In genomic region chr20:59827138-59828056, GRCh38 we compare ENCODE assay signal across 19 cellular contexts.
A peak's percentile ranks its signal among the peaks of the same experiment; 100 is the strongest.
DNase-seq lines count a peak whose midpoint lies in the region; ATAC-seq and TF ChIP-seq lines count a peak whose summit lies in the region.
"Had no signal": no experiment of that assay in that cellular context is flagged by ENCODE, and none has a peak within 500 bp of the region (broad histone marks: within the 10 kb centered on the region; RNA-seq: fewer than 3 reads in every experiment).

No MANE protein-coding gene starts in this region.

- H3K9me3 Mint-ChIP-seq in progenitor cell of endocrine pancreas (ENCODE audit: low read depth): no peaks in the 10 kb centered on the region
- no peaks in the 10 kb centered on the region for H3K9me3 Mint-ChIP-seq in activated T-helper 1 cell treated with anti-CD3 and anti-CD28 coated beads, Interleukin-12 subunit alpha, Interleukin-12 subunit beta, Interleukin-2, Interleukin-4 antibody, amounts not matched to agents 30 ng/mL and 10 ng/mL and 1 ng/mL, durations not matched to agents 14 hours and 24 hours and 36 hours
- no peaks in the 10 kb centered on the region for H3K9me3 Mint-ChIP-seq in natural killer cell treated with Interleukin-12 subunit alpha and Interleukin-12 subunit beta and Interleukin-15 and Interleukin-18, amount 100 ng/mL, for 72 hours
- H3K9me3 Mint-ChIP-seq: activated naive CD4-positive, alpha-beta T cell treated with anti-CD3 and anti-CD28 coated beads for 36 hours; CD8-positive, alpha-beta T cell; effector memory CD8-positive, alpha-beta T cell; T-cell had no signal

- H3K27me3 Mint-ChIP-seq in progenitor cell of endocrine pancreas: peaks cover 31% of the 10 kb centered on the region
- H3K27me3 Mint-ChIP-seq in activated T-helper 1 cell treated with anti-CD3 and anti-CD28 coated beads, Interleukin-12 subunit alpha, Interleukin-12 subunit beta, Interleukin-2, Interleukin-4 antibody, amounts not matched to agents 30 ng/mL and 10 ng/mL and 1 ng/mL, durations not matched to agents 14 hours and 24 hours and 36 hours (ENCODE audit: insufficient read depth): no peaks in the 10 kb centered on the region
- peaks cover 10 to 12% of the 10 kb centered on the region in 2 donors for H3K27me3 Mint-ChIP-seq in natural killer cell treated with Interleukin-12 subunit alpha and Interleukin-12 subunit beta and Interleukin-15 and Interleukin-18, amount 100 ng/mL, for 72 hours

- no peaks in the 10 kb centered on the region for H3K36me3 Mint-ChIP-seq in progenitor cell of endocrine pancreas (ENCODE audit: insufficient read depth)
- H3K36me3 Mint-ChIP-seq in activated T-helper 1 cell treated with anti-CD3 and anti-CD28 coated beads, Interleukin-12 subunit alpha, Interleukin-12 subunit beta, Interleukin-2, Interleukin-4 antibody, amounts not matched to agents 30 ng/mL and 10 ng/mL and 1 ng/mL, durations not matched to agents 14 hours and 24 hours and 36 hours (ENCODE audit: low read depth): no peaks in the 10 kb centered on the region
- H3K36me3 Mint-ChIP-seq in natural killer cell treated with Interleukin-12 subunit alpha and Interleukin-12 subunit beta and Interleukin-15 and Interleukin-18, amount 100 ng/mL, for 72 hours: no peaks in the 10 kb centered on the region
- H3K36me3 Mint-ChIP-seq: CD8-positive, alpha-beta T cell; stimulated activated naive B cell treated with anti-CD40 and anti-IgM and Interleukin-4, amounts not matched to agents 10 μg/mL and 1 μg/mL and 100 μg/mL, for 72 hours; T-cell had no signal

- POLR2A ChIA-PET in PC-9 (lab: Charles Lee; ENCODE audit: unreplicated experiment): no interaction called here

- H3K79me2 ChIP-seq in PC-9 (ENCODE audit: low read depth): no peaks in the 10 kb centered on the region
- H3K79me2 ChIP-seq in hepatocyte: no peaks in the 10 kb centered on the region
- no peaks in the 10 kb centered on the region for H3K79me2 ChIP-seq in osteoblast (ENCODE audit: insufficient read depth, low read length)

- peaks cover 66% of the 10 kb centered on the region for H3K4me1 ChIP-seq in PC-9 (replicated peaks; ENCODE audit: insufficient read depth)
- H3K4me1 ChIP-seq in hepatocyte (ENCODE audit: insufficient read depth): peaks cover 5% of the 10 kb centered on the region
- H3K4me1 ChIP-seq in osteoblast (ENCODE audit: insufficient read depth, low read length): no peaks in the 10 kb centered on the region
- H3K4me1 ChIP-seq: tibial artery had no signal

- H3K4me2 ChIP-seq in PC-9: 0 out of 2 replicates have a peak overlapping the region, but pooled peaks have one; percentile 35
- H3K4me2 ChIP-seq in hepatocyte: no peak overlapping the region
- H3K4me2 ChIP-seq in osteoblast (ENCODE audit: insufficient read depth, low read length): no peak overlapping the region

- H4K20me1 ChIP-seq in PC-9 (ENCODE audit: insufficient read depth) (no peaks in the 10 kb centered on the region), hepatocyte (ENCODE audit: insufficient read depth, poor library complexity, severe bottlenecking) (no peaks in the 10 kb centered on the region), osteoblast (ENCODE audit: insufficient read depth, low read length) (no peaks in the 10 kb centered on the region)

- no peak overlapping the region for H3K27ac Mint-ChIP-seq in progenitor cell of endocrine pancreas
- H3K27ac Mint-ChIP-seq in activated T-helper 1 cell treated with anti-CD3 and anti-CD28 coated beads, Interleukin-12 subunit alpha, Interleukin-12 subunit beta, Interleukin-2, Interleukin-4 antibody, amounts not matched to agents 30 ng/mL and 10 ng/mL and 1 ng/mL, durations not matched to agents 14 hours and 24 hours and 36 hours: no peak overlapping the region
- no peak overlapping the region for H3K27ac Mint-ChIP-seq in natural killer cell treated with Interleukin-12 subunit alpha and Interleukin-12 subunit beta and Interleukin-15 and Interleukin-18, amount 100 ng/mL, for 72 hours
- H3K27ac Mint-ChIP-seq: activated naive CD4-positive, alpha-beta T cell treated with anti-CD3 and anti-CD28 coated beads for 36 hours; CD8-positive, alpha-beta T cell; effector memory CD8-positive, alpha-beta T cell; stimulated activated naive B cell treated with anti-CD40 and anti-IgM and Interleukin-4, amounts not matched to agents 10 μg/mL and 1 μg/mL and 100 μg/mL, for 72 hours; T-cell had no signal

- no peak for ATAC-seq in natural killer cell treated with Interleukin-12 subunit alpha and Interleukin-12 subunit beta and Interleukin-15 and Interleukin-18, amount 100 ng/mL, for 72 hours
- ATAC-seq: CD8-positive, alpha-beta T cell; effector memory CD8-positive, alpha-beta T cell; T-cell had no signal

- H2AFZ ChIP-seq in PC-9: no peak overlapping the region
- no peak overlapping the region for H2AFZ ChIP-seq in hepatocyte
- no peak overlapping the region for H2AFZ ChIP-seq in osteoblast (ENCODE audit: low read length)

- intact Hi-C loops in PC-9 (cut with micrococcal nuclease; ENCODE audit: unreplicated experiment): no loop called here
- intact Hi-C loops in activated T-helper 1 cell treated with anti-CD3 and anti-CD28 coated beads, Interleukin-12 subunit alpha, Interleukin-12 subunit beta, Interleukin-2, Interleukin-4 antibody, amounts not matched to agents 30 ng/mL and 10 ng/mL and 1 ng/mL, durations not matched to agents 14 hours and 24 hours and 36 hours (cut with micrococcal nuclease): no loop called here

- H3K9me3 ChIP-seq in PC-9 (ENCODE audit: insufficient read depth, low read depth) (no peaks in the 10 kb centered on the region), hepatocyte (ENCODE audit: low read depth) (no peaks in the 10 kb centered on the region), osteoblast (ENCODE audit: low read depth, low read length) (no peaks in the 10 kb centered on the region)
- H3K9me3 ChIP-seq: tibial artery had no signal

- no TSS peak for BruUV-seq in PC-9 (replicated peaks; lab: Mats Ljungman, UMichigan)

- no peaks in the 10 kb centered on the region for H3K4me1 Mint-ChIP-seq in progenitor cell of endocrine pancreas (ENCODE audit: low read depth)
- H3K4me1 Mint-ChIP-seq in activated T-helper 1 cell treated with anti-CD3 and anti-CD28 coated beads, Interleukin-12 subunit alpha, Interleukin-12 subunit beta, Interleukin-2, Interleukin-4 antibody, amounts not matched to agents 30 ng/mL and 10 ng/mL and 1 ng/mL, durations not matched to agents 14 hours and 24 hours and 36 hours (ENCODE audit: low read depth): no peaks in the 10 kb centered on the region
- H3K4me1 Mint-ChIP-seq in natural killer cell treated with Interleukin-12 subunit alpha and Interleukin-12 subunit beta and Interleukin-15 and Interleukin-18, amount 100 ng/mL, for 72 hours (ENCODE audit: low read depth in 2 of 2): no peaks in the 10 kb centered on the region
- H3K4me1 Mint-ChIP-seq: stimulated activated naive B cell treated with anti-CD40 and anti-IgM and Interleukin-4, amounts not matched to agents 10 μg/mL and 1 μg/mL and 100 μg/mL, for 72 hours; T-cell had no signal

- no peak overlapping the region for H3K4me3 ChIP-seq in PC-9
- no peak overlapping the region for H3K4me3 ChIP-seq in hepatocyte
- H3K4me3 ChIP-seq in osteoblast (ENCODE audit: insufficient read depth, low read length): no peak overlapping the region
- H3K4me3 ChIP-seq: tibial artery had no signal

- H3K36me3 ChIP-seq in PC-9 (ENCODE audit: low read depth) (no peaks in the 10 kb centered on the region), hepatocyte (replicated peaks; ENCODE audit: insufficient read depth, low read depth) (no peaks in the 10 kb centered on the region), osteoblast (ENCODE audit: insufficient read depth, low read length) (no peaks in the 10 kb centered on the region)
- H3K36me3 ChIP-seq: tibial artery had no signal

- H3K27me3 ChIP-seq in PC-9 (ENCODE audit: insufficient read depth, low read depth) (no peaks in the 10 kb centered on the region), hepatocyte (no peaks in the 10 kb centered on the region), osteoblast (ENCODE audit: insufficient read depth, low read length) (no peaks in the 10 kb centered on the region)

- DNase-seq in DMS53 treated with DMSO at 0.1 percent for 48 hours (lab: John Stamatoyannopoulos, UW; ENCODE audit: unreplicated experiment) (peak; percentile 32), PC-9 (no peak), hepatocyte (ENCODE audit: low spot score) (no peak), osteoblast (ENCODE audit: insufficient read length, low spot score, missing footprints) (peak; percentile 66), progenitor cell of endocrine pancreas (ENCODE audit: low spot score, unreplicated experiment) (no peak), NCI-H510A treated with DMSO at 0.1 percent for 48 hours (lab: John Stamatoyannopoulos, UW) (no peak)
- DNase-seq in activated T-helper 1 cell treated with anti-CD3 and anti-CD28 coated beads, Interleukin-12 subunit alpha, Interleukin-12 subunit beta, Interleukin-2, Interleukin-4 antibody, amounts not matched to agents 30 ng/mL and 10 ng/mL and 1 ng/mL, durations not matched to agents 14 hours and 24 hours and 36 hours (ENCODE audit: low spot score): no peak
- DNase-seq in natural killer cell treated with Interleukin-12 subunit alpha and Interleukin-12 subunit beta and Interleukin-15 and Interleukin-18, amount 100 ng/mL, for 72 hours (ENCODE audit: low spot score): no peak
- DNase-seq: activated CD4-positive, alpha-beta T cell treated with anti-CD3 and anti-CD28 coated beads, Interleukin-2, amount 50 U/mL, for 4 hours; activated naive CD4-positive, alpha-beta T cell treated with anti-CD3 and anti-CD28 coated beads for 36 hours; activated T-cell treated with anti-CD3 and anti-CD28 coated beads, Interleukin-2, amount 50 U/mL, for 1 hour; CD8-positive, alpha-beta T cell; effector memory CD8-positive, alpha-beta T cell; KG1; NCI-H446; NK-92 treated with Interleukin-12 subunit alpha and Interleukin-12 subunit beta, amount 100 ng/mL, for 24 hours; stimulated activated naive B cell treated with anti-CD40 and anti-IgM and Interleukin-4, amounts not matched to agents 10 μg/mL and 1 μg/mL and 100 μg/mL, for 72 hours; tibial artery had no signal

- CTCF ChIA-PET in PC-9 (lab: Charles Lee): no interaction called here

- no peak for TF ChIP-seq CTCF in PC-9 (conservative IDR thresholded peaks at IDR 0.05)
- TF ChIP-seq CTCF in hepatocyte (IDR thresholded peaks at IDR 0.05; ENCODE audit: poor library complexity): no peak
- no peak for TF ChIP-seq CTCF in osteoblast (IDR thresholded peaks at IDR 0.05; ENCODE audit: extremely low read depth, low read depth, low read length)
- TF ChIP-seq CTCF in progenitor cell of endocrine pancreas (IDR thresholded peaks at IDR 0.05; ENCODE audit: unreplicated experiment): no peak

- H3K9me2 ChIP-seq in PC-9 (ENCODE audit: insufficient read depth) (no peaks in the 10 kb centered on the region), hepatocyte (replicated peaks; ENCODE audit: insufficient read depth) (no peaks in the 10 kb centered on the region)

- H3K27ac ChIP-seq in PC-9 (no peak overlapping the region), hepatocyte (peak overlapping the region; percentile 83), osteoblast (ENCODE audit: low read depth, low read length) (no peak overlapping the region)
- H3K27ac ChIP-seq: tibial artery had no signal

- 86% methylated on average over 16 of the region's 16 CpGs for WGBS in hepatocyte (ENCODE audit: low lambda C conversion rate, missing lambda C conversion rate)

- H3F3A ChIP-seq in PC-9 (ENCODE audit: insufficient read depth, low read depth): peaks cover 35% of the 10 kb centered on the region

- H3K4me3 Mint-ChIP-seq in progenitor cell of endocrine pancreas (ENCODE audit: low read depth): no peak overlapping the region
- no peak overlapping the region for H3K4me3 Mint-ChIP-seq in activated T-helper 1 cell treated with anti-CD3 and anti-CD28 coated beads, Interleukin-12 subunit alpha, Interleukin-12 subunit beta, Interleukin-2, Interleukin-4 antibody, amounts not matched to agents 30 ng/mL and 10 ng/mL and 1 ng/mL, durations not matched to agents 14 hours and 24 hours and 36 hours
- H3K4me3 Mint-ChIP-seq in natural killer cell treated with Interleukin-12 subunit alpha and Interleukin-12 subunit beta and Interleukin-15 and Interleukin-18, amount 100 ng/mL, for 72 hours: no peak overlapping the region
- H3K4me3 Mint-ChIP-seq: activated naive CD4-positive, alpha-beta T cell treated with anti-CD3 and anti-CD28 coated beads for 36 hours; CD8-positive, alpha-beta T cell; effector memory CD8-positive, alpha-beta T cell; stimulated activated naive B cell treated with anti-CD40 and anti-IgM and Interleukin-4, amounts not matched to agents 10 μg/mL and 1 μg/mL and 100 μg/mL, for 72 hours; T-cell had no signal

Comparison
In these comparisons a context has a peak if more than half of its experiments do, and no peak if none do; other contexts are left out.
1. DNase-seq: peak in DMS53 treated with DMSO at 0.1 percent for 48 hours (single experiment) and osteoblast (single experiment); none in PC-9 (0 of 2), hepatocyte (single experiment), progenitor cell of endocrine pancreas (single experiment), activated T-helper 1 cell treated with anti-CD3 and anti-CD28 coated beads, Interleukin-12 subunit alpha, Interleukin-12 subunit beta, Interleukin-2, Interleukin-4 antibody, amounts not matched to agents 30 ng/mL and 10 ng/mL and 1 ng/mL, durations not matched to agents 14 hours and 24 hours and 36 hours (single experiment), natural killer cell treated with Interleukin-12 subunit alpha and Interleukin-12 subunit beta and Interleukin-15 and Interleukin-18, amount 100 ng/mL, for 72 hours (single experiment) and NCI-H510A treated with DMSO at 0.1 percent for 48 hours (single experiment).